In the genomic region with DNA sequence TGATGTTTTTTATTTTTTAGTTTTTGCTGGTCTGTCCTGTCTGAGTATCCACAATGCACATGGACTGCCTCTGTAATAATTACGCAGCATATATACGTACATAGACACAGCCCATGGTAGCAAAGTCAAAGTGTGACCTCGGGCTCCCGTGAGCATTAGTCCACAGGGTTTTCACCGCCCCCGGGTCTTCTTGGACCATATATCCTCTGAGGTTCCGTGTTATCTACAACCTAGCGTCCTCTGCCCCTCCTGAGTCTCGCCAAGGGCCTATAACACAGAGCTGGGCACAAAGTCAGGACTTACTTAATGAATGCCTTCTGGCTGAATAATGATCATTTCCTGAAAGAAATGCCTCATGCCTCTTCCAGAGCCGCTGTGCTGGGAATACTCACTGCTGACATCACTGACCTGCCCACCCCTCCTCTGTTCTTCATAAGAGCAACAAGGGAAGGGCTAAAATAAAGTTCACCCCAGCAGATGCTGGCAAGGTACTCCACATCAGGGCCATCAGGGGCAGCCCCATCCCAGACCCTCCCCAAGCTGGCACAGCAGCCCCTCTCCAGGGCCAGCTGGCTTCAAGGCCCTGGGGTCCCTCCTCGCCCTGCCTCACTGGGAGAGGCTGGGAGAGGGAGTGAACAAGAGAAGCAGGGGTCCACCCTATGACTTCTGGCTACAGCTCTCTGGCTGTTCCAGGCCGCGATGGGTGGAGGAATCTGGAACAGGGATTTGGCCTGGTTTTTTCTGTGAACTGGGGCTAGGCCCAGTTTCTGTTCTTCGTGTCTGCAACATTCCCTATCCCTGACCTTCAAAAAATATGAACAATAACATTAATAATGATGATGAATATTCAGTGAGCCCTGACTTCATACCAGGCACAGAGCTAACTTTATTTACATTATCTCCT, we compare ENCODE assay signal across 8 cellular contexts.
DNase-seq lines count a peak whose midpoint lies in the region; ATAC-seq and TF ChIP-seq lines count a peak whose summit lies in the region.

No MANE protein-coding gene starts in this region.

- H2AFZ ChIP-seq in parathyroid adenoma = no peak overlapping the region

- peak; percentile 85 for DNase-seq in EL
- DNase-seq in fibroblast of mammary gland (ENCODE audit: low read depth) = peak; percentile 97
- DNase-seq in foreskin melanocyte = no peak
- no peak for DNase-seq in NCI-H524 (lab: John Stamatoyannopoulos, UW)
- no peak for DNase-seq in 8988T
- DNase-seq in ecto neural progenitor cell (ENCODE audit: low spot score) = no peak

- peaks cover 89% of the 10 kb centered on the region for H3K4me1 ChIP-seq in parathyroid adenoma

- H3K27ac ChIP-seq in parathyroid adenoma = peak overlapping the region; percentile 94

- H3K27me3 ChIP-seq in parathyroid adenoma (ENCODE audit: control insufficient read depth, insufficient read depth, low read length) = no peaks in the 10 kb centered on the region

- TF ChIP-seq CTCF in fibroblast of mammary gland (conservative IDR thresholded peaks at IDR 0.05; ENCODE audit: control insufficient read depth, insufficient read depth, low read depth, low read length) (no peak), parathyroid adenoma (IDR thresholded peaks at IDR 0.05) (no peak)

- peaks cover 52% of the 10 kb centered on the region for H3K79me2 ChIP-seq in parathyroid adenoma

- H3K9me3 ChIP-seq in parathyroid adenoma (ENCODE audit: control insufficient read depth, low read length) = no peaks in the 10 kb centered on the region

- no peak overlapping the region for H3K9ac ChIP-seq in parathyroid adenoma

- H3K4me3 ChIP-seq in fibroblast of mammary gland (ENCODE audit: control insufficient read depth, low read depth, low read length) (peak overlapping the region; percentile 15), parathyroid adenoma (ENCODE audit: low read depth, low read length) (peak overlapping the region; percentile 51)

- H3K4me2 ChIP-seq in parathyroid adenoma (ENCODE audit: low read length) = peak overlapping the region; percentile 85

- H3K36me3 ChIP-seq in parathyroid adenoma (ENCODE audit: control insufficient read depth, insufficient read depth, low read length) = no peaks in the 10 kb centered on the region

- peak; percentile 39 for ATAC-seq in SK-N-SH treated with all-trans-retinoic acid at 6 μM for 48 hours

TF ChIP-seq in SK-N-SH treated with all-trans-retinoic acid at 6 μM for 48 hours, 23 proteins besides CTCF, POLR2A, EP300 and RAD21:
- TF ChIP-seq PATZ1 (CRISPR knock-in tag; IDR thresholded peaks at IDR 0.05; ENCODE audit: borderline replicate concordance) (no peak), SNAI2 (CRISPR knock-in tag; IDR thresholded peaks at IDR 0.05) (peak; percentile 25; the same call in 1 of the 2 replicates), ISL1 (CRISPR knock-in tag; IDR thresholded peaks at IDR 0.05) (peak; percentile 12)
TF ChIP-seq in SK-N-SH treated with all-trans-retinoic acid at 6 μM for 48 hours: peak in this region for 2.

Comparison
In these comparisons a context has a peak if more than half of its experiments do, and no peak if none do; other contexts are left out.
1. DNase-seq: peak in EL (single experiment) and fibroblast of mammary gland (single experiment); none in foreskin melanocyte (single experiment), NCI-H524 (0 of 2), 8988T (single experiment) and ecto neural progenitor cell (single experiment).